Comparison of ENCODE assay signal across 30 cellular contexts in genomic region chr3:25292604-25293003, GRCh38.
DNase-seq lines count a peak whose midpoint lies in the region; ATAC-seq, FAIRE-seq and TF ChIP-seq lines count a peak whose summit lies in the region.
"Had no signal": no experiment of that assay in that cellular context is flagged by ENCODE, and none has a peak within 500 bp of the region (broad histone marks: within the 10 kb centered on the region; RNA-seq: fewer than 3 reads in every experiment).

No MANE protein-coding gene starts in this region.

- CTCF ChIA-PET in RWPE1 (lab: Yijun Ruan, JAX) = no interaction called here

- peaks cover 3% of the 10 kb centered on the region for H3K27me3 Mint-ChIP-seq in type B pancreatic cell
- H3K27me3 Mint-ChIP-seq in progenitor cell of endocrine pancreas = no peaks in the 10 kb centered on the region
- H3K27me3 Mint-ChIP-seq: activated CD4-positive, alpha-beta memory T cell treated with anti-CD3 and anti-CD28 coated beads for 36 hours had no signal

- H3K9me3 ChIP-seq in keratinocyte (ENCODE audit: control insufficient read depth, low read depth, low read length) = no peaks in the 10 kb centered on the region
- H3K9me3 ChIP-seq: BLaER1, thyroid gland had no signal

- POLR2A ChIA-PET in RWPE1 (lab: Yijun Ruan, JAX; ENCODE audit: low non-redundant PET) = no interaction called here

- H3K27ac Mint-ChIP-seq in type B pancreatic cell = peak overlapping the region; percentile 95
- H3K27ac Mint-ChIP-seq in progenitor cell of endocrine pancreas = no peak overlapping the region
- H3K27ac Mint-ChIP-seq: activated CD4-positive, alpha-beta memory T cell treated with anti-CD3 and anti-CD28 coated beads for 36 hours; activated T-cell treated with anti-CD3 and anti-CD28 coated beads, Interleukin-2, amount 50 U/mL, for 72 hours; immature natural killer cell had no signal

- no peak for FAIRE-seq in bronchial epithelial cell (lab: Jason Lieb, UNC)
- no peak for FAIRE-seq in keratinocyte (lab: Jason Lieb, UNC)
- FAIRE-seq: astrocyte, endometrium, G401.6, HepG2 had no signal

- H3K4me3 ChIP-seq in bronchial epithelial cell (ENCODE audit: low read depth, low read length) (no peak overlapping the region), keratinocyte (ENCODE audit: control insufficient read depth in 2 of 3, extremely low read depth in 1 of 3, insufficient read depth in 2 of 3, low read depth in 1 of 3, low read length in 3 of 3) (no peak overlapping the region), lower leg skin (ENCODE audit: low read depth, poor library complexity, severe bottlenecking) (no peak overlapping the region)
- H3K4me3 ChIP-seq: BLaER1, thyroid gland had no signal

- H3K9ac ChIP-seq in keratinocyte (ENCODE audit: control insufficient read depth, extremely low read depth, insufficient read depth, low read length) = no peak overlapping the region
- H3K9ac ChIP-seq: BLaER1 had no signal

- H3K27me3 ChIP-seq in bronchial epithelial cell (ENCODE audit: control insufficient read depth, insufficient read depth, low read length) (no peaks in the 10 kb centered on the region), keratinocyte (ENCODE audit: control insufficient read depth, extremely low read depth, insufficient read depth, low read length) (no peaks in the 10 kb centered on the region)
- H3K27me3 ChIP-seq: BLaER1, thyroid gland had no signal

- H3K36me3 ChIP-seq in bronchial epithelial cell (ENCODE audit: control insufficient read depth, insufficient read depth, low read length) (no peaks in the 10 kb centered on the region), keratinocyte (ENCODE audit: control insufficient read depth in 2 of 2, extremely low read depth in 1 of 2, insufficient read depth in 2 of 2, low read length in 2 of 2) (no peaks in the 10 kb centered on the region)
- H3K36me3 ChIP-seq: BLaER1, thyroid gland had no signal

- no peaks in the 10 kb centered on the region for H3K79me2 ChIP-seq in keratinocyte (ENCODE audit: control insufficient read depth, insufficient read depth, low read length)

- H3K36me3 Mint-ChIP-seq in type B pancreatic cell (peaks cover 5% of the 10 kb centered on the region), progenitor cell of endocrine pancreas (ENCODE audit: insufficient read depth) (no peaks in the 10 kb centered on the region)
- H3K36me3 Mint-ChIP-seq: activated CD4-positive, alpha-beta memory T cell treated with anti-CD3 and anti-CD28 coated beads for 36 hours; immature natural killer cell had no signal

- H3K4me1 ChIP-seq in keratinocyte (ENCODE audit: control insufficient read depth, extremely low read depth, insufficient read depth, low read length) = peaks cover 14% of the 10 kb centered on the region
- H3K4me1 ChIP-seq: thyroid gland had no signal

- H3K9me3 Mint-ChIP-seq in type B pancreatic cell = peaks cover 9% of the 10 kb centered on the region
- peaks cover 3% of the 10 kb centered on the region for H3K9me3 Mint-ChIP-seq in progenitor cell of endocrine pancreas (ENCODE audit: low read depth)
- H3K9me3 Mint-ChIP-seq: activated CD4-positive, alpha-beta memory T cell treated with anti-CD3 and anti-CD28 coated beads for 36 hours; neural crest cell had no signal

- no peaks in the 10 kb centered on the region for H4K20me1 ChIP-seq in keratinocyte (ENCODE audit: control insufficient read depth, extremely low read depth, insufficient read depth, low read length)
- H4K20me1 ChIP-seq: BLaER1 had no signal

- H2AFZ ChIP-seq in keratinocyte (ENCODE audit: control insufficient read depth, low read length) = no peak overlapping the region

- intact Hi-C loops in lower leg skin (cut with DNase I; ENCODE audit: low total_unique reads) = no loop called here

- no peak for ATAC-seq in GM21447 (IDR thresholded peaks at IDR 0.05; ENCODE audit: unreplicated experiment)
- ATAC-seq: activated T-cell treated with anti-CD3 and anti-CD28 coated beads, Interleukin-2, amount 50 U/mL, for 72 hours; HepG2; left colon; Right ventricle myocardium inferior; sciatic nerve had no signal

- H3K27ac ChIP-seq in RWPE1 (no peak overlapping the region), keratinocyte (ENCODE audit: control insufficient read depth, insufficient read depth, low read length) (no peak overlapping the region)
- H3K27ac ChIP-seq: BLaER1, thyroid gland had no signal

- 58 to 65% methylated on average over 6 of the region's 6 CpGs for WGBS in lower leg skin, 2 donors

- H3K4me2 ChIP-seq in keratinocyte (ENCODE audit: control insufficient read depth, extremely low read depth, insufficient read depth, low read depth, low read length) = peak overlapping the region; percentile 25
- H3K4me2 ChIP-seq: BLaER1 had no signal

- H3K9me1 ChIP-seq in keratinocyte (ENCODE audit: control insufficient read depth, extremely low read depth, insufficient read depth, low read length) = no peaks in the 10 kb centered on the region

- H3K4me3 Mint-ChIP-seq in type B pancreatic cell (peak overlapping the region; percentile 35), progenitor cell of endocrine pancreas (ENCODE audit: low read depth) (no peak overlapping the region)
- H3K4me3 Mint-ChIP-seq: activated CD4-positive, alpha-beta memory T cell treated with anti-CD3 and anti-CD28 coated beads for 36 hours; activated T-cell treated with anti-CD3 and anti-CD28 coated beads, Interleukin-2, amount 50 U/mL, for 72 hours; immature natural killer cell; neural crest cell had no signal

- dilution Hi-C loops in keratinocyte (cut with MboI; ENCODE audit: extremely low pct_ligation_motif_present, low sequenced_read_pairs) = no loop called here

- no peak for TF ChIP-seq POLR2A in lower leg skin (IDR thresholded peaks at IDR 0.05)

- DNase-seq in RWPE1 (ENCODE audit: low spot score) (peak; percentile 18), bronchial epithelial cell (ENCODE audit: low read depth) (peak; percentile 83), keratinocyte (ENCODE audit: low read depth, low spot score) (peak; percentile 13), type B pancreatic cell (ENCODE audit: extremely low spot score, unreplicated experiment) (no peak), progenitor cell of endocrine pancreas (ENCODE audit: low spot score, unreplicated experiment) (no peak), lower leg skin (ENCODE audit: low spot score in 2 of 2) (no peak)
- DNase-seq: activated CD4-positive, alpha-beta memory T cell treated with anti-CD3 and anti-CD28 coated beads for 36 hours; activated CD4-positive, alpha-beta T cell treated with anti-CD3 and anti-CD28 coated beads for 1 hour; activated T-cell treated with anti-CD3 and anti-CD28 coated beads, Interleukin-2, amount 50 U/mL, for 72 hours; central memory CD4-positive, alpha-beta T cell; hypothalamus; immature natural killer cell; Karpas-422; left colon; NCI-H1694 treated with DMSO at 0.1 percent for 48 hours; NCI-H2171 treated with DMSO at 0.1 percent for 48 hours; NCI-H510A; posterior cingulate gyrus; stimulated activated CD4-positive, alpha-beta T cell treated with anti-CD3 and anti-CD28 coated beads, Interleukin-4, amount 100 ng/mL, for 1 hour; T-helper 2 cell; thyroid gland had no signal

- H3K4me1 Mint-ChIP-seq in type B pancreatic cell (ENCODE audit: unreplicated experiment) = peaks cover 57% of the 10 kb centered on the region
- H3K4me1 Mint-ChIP-seq in progenitor cell of endocrine pancreas (ENCODE audit: low read depth) = peaks cover 38% of the 10 kb centered on the region
- H3K4me1 Mint-ChIP-seq: immature natural killer cell had no signal

- TF ChIP-seq CTCF in RWPE1 (conservative IDR thresholded peaks at IDR 0.05; ENCODE audit: low read depth) (no peak), bronchial epithelial cell (IDR thresholded peaks at IDR 0.05; ENCODE audit: insufficient read depth, low read length, severe bottlenecking) (no peak), keratinocyte (optimal IDR thresholded peaks at IDR 0.05 in 1 of 3, IDR thresholded peaks at IDR 0.05 in 1 of 3, conservative IDR thresholded peaks at IDR 0.05 in 1 of 3; ENCODE audit: extremely low read depth in 1 of 3, insufficient read depth in 2 of 3, low read length in 3 of 3) (no peak), type B pancreatic cell (conservative IDR thresholded peaks at IDR 0.05) (no peak), progenitor cell of endocrine pancreas (IDR thresholded peaks at IDR 0.05; ENCODE audit: unreplicated experiment) (no peak), lower leg skin (IDR thresholded peaks at IDR 0.05) (no peak)

Comparison
In these comparisons a context has a peak if more than half of its experiments do, and no peak if none do; other contexts are left out.
1. DNase-seq: peak in RWPE1 (single experiment), bronchial epithelial cell (single experiment) and keratinocyte (single experiment); none in type B pancreatic cell (single experiment), progenitor cell of endocrine pancreas (single experiment) and lower leg skin (0 of 2).